Comparison of ENCODE assay signal across 10 cellular contexts in genomic region chr1:43566382-43567035, GRCh38. TPM values are rescaled to one million over a fixed set of nuclear protein-coding genes. Genes with fewer than 3 reads are reported as not detected.
DNase-seq lines count a peak whose midpoint lies in the region.
"Had no signal": no experiment of that assay in that cellular context is flagged by ENCODE, and none has a peak within 500 bp of the region (broad histone marks: within the 10 kb centered on the region; RNA-seq: fewer than 3 reads in every experiment).

No MANE protein-coding gene starts in this region.

- H3K27ac ChIP-seq in substantia nigra (ENCODE audit: low read depth, low read length, poor library complexity, severe bottlenecking), result peak overlapping the region; percentile 35

- peak overlapping the region; percentile 75 for H3K4me3 Mint-ChIP-seq in activated CD4-positive, alpha-beta T cell treated with anti-CD3 and anti-CD28 coated beads, Interleukin-2, amount 10 ng/mL, durations not matched to agents 24 days and 14 days
- peak overlapping the region; percentile 74 for H3K4me3 Mint-ChIP-seq in activated T-helper 1 cell treated with anti-CD3 and anti-CD28 coated beads, Interleukin-12 subunit alpha, Interleukin-12 subunit beta, Interleukin-2, Interleukin-4 antibody, amounts not matched to agents 30 ng/mL and 10 ng/mL and 1 ng/mL, durations not matched to agents 14 hours and 24 hours and 36 hours

- no peak for DNase-seq in activated CD4-positive, alpha-beta T cell treated with anti-CD3 and anti-CD28 coated beads, Interleukin-2, amount 10 ng/mL, durations not matched to agents 24 days and 14 days
- no peak for DNase-seq in activated CD4-positive, alpha-beta T cell treated with anti-CD3 and anti-CD28 coated beads for 4 hours
- DNase-seq in activated T-helper 1 cell treated with anti-CD3 and anti-CD28 coated beads, Interleukin-12 subunit alpha, Interleukin-12 subunit beta, Interleukin-2, Interleukin-4 antibody, amounts not matched to agents 30 ng/mL and 10 ng/mL and 1 ng/mL, durations not matched to agents 14 hours and 24 hours and 36 hours (ENCODE audit: low spot score), result no peak
- DNase-seq in inferior parietal cortex (ENCODE audit: extremely low spot score), result peak; percentile 9
- peak in 10 of 49 donors; percentile 11 to 47 (median 22) for DNase-seq in substantia nigra (lab: John Stamatoyannopoulos, UW)
- no peak for DNase-seq in iPS-NIHi11 (ENCODE audit: low spot score)
- no peak for DNase-seq in stimulated activated CD4-positive, alpha-beta T cell treated with anti-CD3 and anti-CD28 coated beads, Interleukin-15, amount 100 ng/mL, for 24 hours
- DNase-seq in NCI-H1436 (lab: John Stamatoyannopoulos, UW), result no peak
- DNase-seq: esophagus squamous epithelium, SHP77 treated with DMSO at 0.1 percent for 48 hours had no signal

- H3K9me3 Mint-ChIP-seq in activated CD4-positive, alpha-beta T cell treated with anti-CD3 and anti-CD28 coated beads, Interleukin-2, amount 10 ng/mL, durations not matched to agents 24 days and 14 days, result no peaks in the 10 kb centered on the region
- no peaks in the 10 kb centered on the region for H3K9me3 Mint-ChIP-seq in activated T-helper 1 cell treated with anti-CD3 and anti-CD28 coated beads, Interleukin-12 subunit alpha, Interleukin-12 subunit beta, Interleukin-2, Interleukin-4 antibody, amounts not matched to agents 30 ng/mL and 10 ng/mL and 1 ng/mL, durations not matched to agents 14 hours and 24 hours and 36 hours

- intact Hi-C loops in activated CD4-positive, alpha-beta T cell treated with anti-CD3 and anti-CD28 coated beads, Interleukin-2, amount 10 ng/mL, durations not matched to agents 24 days and 14 days (cut with micrococcal nuclease), result no loop called here
- intact Hi-C loops in activated T-helper 1 cell treated with anti-CD3 and anti-CD28 coated beads, Interleukin-12 subunit alpha, Interleukin-12 subunit beta, Interleukin-2, Interleukin-4 antibody, amounts not matched to agents 30 ng/mL and 10 ng/mL and 1 ng/mL, durations not matched to agents 14 hours and 24 hours and 36 hours (cut with micrococcal nuclease), result no loop called here

- H3K4me1 Mint-ChIP-seq in activated CD4-positive, alpha-beta T cell treated with anti-CD3 and anti-CD28 coated beads, Interleukin-2, amount 10 ng/mL, durations not matched to agents 24 days and 14 days, result peaks cover 8% of the 10 kb centered on the region
- peaks cover 12% of the 10 kb centered on the region for H3K4me1 Mint-ChIP-seq in activated T-helper 1 cell treated with anti-CD3 and anti-CD28 coated beads, Interleukin-12 subunit alpha, Interleukin-12 subunit beta, Interleukin-2, Interleukin-4 antibody, amounts not matched to agents 30 ng/mL and 10 ng/mL and 1 ng/mL, durations not matched to agents 14 hours and 24 hours and 36 hours (ENCODE audit: low read depth)

- no peak overlapping the region for H3K27ac Mint-ChIP-seq in activated CD4-positive, alpha-beta T cell treated with anti-CD3 and anti-CD28 coated beads, Interleukin-2, amount 10 ng/mL, durations not matched to agents 24 days and 14 days
- no peak overlapping the region for H3K27ac Mint-ChIP-seq in activated T-helper 1 cell treated with anti-CD3 and anti-CD28 coated beads, Interleukin-12 subunit alpha, Interleukin-12 subunit beta, Interleukin-2, Interleukin-4 antibody, amounts not matched to agents 30 ng/mL and 10 ng/mL and 1 ng/mL, durations not matched to agents 14 hours and 24 hours and 36 hours

- H3K27me3 Mint-ChIP-seq in activated CD4-positive, alpha-beta T cell treated with anti-CD3 and anti-CD28 coated beads, Interleukin-2, amount 10 ng/mL, durations not matched to agents 24 days and 14 days, result no peaks in the 10 kb centered on the region
- H3K27me3 Mint-ChIP-seq in activated T-helper 1 cell treated with anti-CD3 and anti-CD28 coated beads, Interleukin-12 subunit alpha, Interleukin-12 subunit beta, Interleukin-2, Interleukin-4 antibody, amounts not matched to agents 30 ng/mL and 10 ng/mL and 1 ng/mL, durations not matched to agents 14 hours and 24 hours and 36 hours (ENCODE audit: insufficient read depth), result peaks cover 1% of the 10 kb centered on the region

- H3K36me3 Mint-ChIP-seq in activated CD4-positive, alpha-beta T cell treated with anti-CD3 and anti-CD28 coated beads, Interleukin-2, amount 10 ng/mL, durations not matched to agents 24 days and 14 days (ENCODE audit: low read depth), result no peaks in the 10 kb centered on the region
- no peaks in the 10 kb centered on the region for H3K36me3 Mint-ChIP-seq in activated T-helper 1 cell treated with anti-CD3 and anti-CD28 coated beads, Interleukin-12 subunit alpha, Interleukin-12 subunit beta, Interleukin-2, Interleukin-4 antibody, amounts not matched to agents 30 ng/mL and 10 ng/mL and 1 ng/mL, durations not matched to agents 14 hours and 24 hours and 36 hours (ENCODE audit: low read depth)

RNA-seq across cellular contexts. Expression of gene PTPRF, which starts 35.8 kb away (rescaled TPM):
- total RNA-seq in activated CD4-positive, alpha-beta T cell treated with anti-CD3 and anti-CD28 coated beads, Interleukin-2, amount 10 ng/mL, durations not matched to agents 24 days and 14 days, result 2.1 and 2.7 TPM in 2 replicates
- 0.69 and 0.93 TPM in 2 replicates for total RNA-seq in activated T-helper 1 cell treated with anti-CD3 and anti-CD28 coated beads, Interleukin-12 subunit alpha, Interleukin-12 subunit beta, Interleukin-2, Interleukin-4 antibody, amounts not matched to agents 30 ng/mL and 10 ng/mL and 1 ng/mL, durations not matched to agents 14 hours and 24 hours and 36 hours
